In the genomic region with DNA sequence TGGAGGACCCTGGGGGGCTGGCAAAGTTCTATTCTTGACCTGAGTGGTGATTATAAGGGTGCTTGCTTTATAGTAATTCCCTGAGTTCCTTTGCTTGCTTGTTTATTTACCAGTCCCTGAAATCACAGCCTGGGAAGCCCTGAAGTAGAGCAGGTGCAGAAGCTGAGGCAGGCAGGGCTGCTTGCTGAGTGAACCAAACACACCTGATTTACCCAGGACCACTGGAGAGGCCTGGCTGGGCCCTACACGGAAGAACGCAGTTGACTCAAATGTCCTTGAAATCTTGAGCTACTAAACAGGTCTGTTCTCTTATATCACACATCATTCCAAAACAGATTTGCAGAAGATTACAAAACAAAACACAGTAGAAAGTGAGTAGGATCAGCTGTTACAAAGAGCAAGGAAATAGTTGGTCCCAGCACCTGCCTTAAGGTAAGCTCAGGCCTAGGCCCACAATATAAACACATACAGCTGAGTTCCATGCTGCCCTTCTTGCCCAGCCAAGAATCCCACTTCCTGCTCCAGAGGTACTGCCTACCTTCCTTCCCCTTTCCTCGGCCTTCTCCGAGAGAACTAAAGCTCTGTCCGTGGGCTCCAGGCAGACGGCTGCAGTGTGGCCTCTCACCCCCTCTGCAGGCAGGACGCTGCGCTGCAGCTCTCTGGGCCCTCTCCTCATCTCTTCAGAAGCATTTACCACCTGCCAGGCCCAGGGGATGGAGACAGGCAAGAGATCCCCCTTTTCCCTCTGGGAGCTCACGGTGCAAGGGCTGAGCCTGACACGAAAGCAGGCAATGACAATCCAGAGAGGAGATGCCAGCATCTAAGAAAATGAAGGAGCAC, we compare ENCODE assay signal across 8 cellular contexts. TPM values are rescaled to one million over a fixed set of nuclear protein-coding genes. Genes with fewer than 3 reads are reported as not detected.
A peak's percentile ranks its signal among the peaks of the same experiment; 100 is the strongest.
DNase-seq lines count a peak whose midpoint lies in the region; FAIRE-seq and TF ChIP-seq lines count a peak whose summit lies in the region.

No MANE protein-coding gene starts in this region.

- peaks cover 9% of the 10 kb centered on the region for H3K36me3 Mint-ChIP-seq in activated naive CD4-positive, alpha-beta T cell treated with anti-CD3 and anti-CD28 coated beads, Interleukin-2, amount 50 U/mL, for 24 hours

- H3K27ac Mint-ChIP-seq in activated naive CD4-positive, alpha-beta T cell treated with anti-CD3 and anti-CD28 coated beads, Interleukin-2, amount 50 U/mL, for 24 hours = peak overlapping the region; percentile 47

- no peak overlapping the region for H3K4me2 ChIP-seq in SK-N-SH

- H3K27ac ChIP-seq in SK-N-SH (ENCODE audit: low read depth in 2 of 2, low read length in 1 of 2) (no peak overlapping the region), uterus (peak overlapping the region; percentile 20 to 29)

- POLR2A ChIA-PET in SK-N-SH (lab: Yijun Ruan, JAX) = interaction anchor here (0.6 to 1.5 kb wide), 5 partner anchors 8 to 223 kb away, joined by 3 to 7 read pairs (median 3); partner anchors contain the start of gene TMEM9B

- H3K4me3 Mint-ChIP-seq in activated naive CD4-positive, alpha-beta T cell treated with anti-CD3 and anti-CD28 coated beads, Interleukin-2, amount 50 U/mL, for 24 hours = peak overlapping the region; percentile 64

- no peaks in the 10 kb centered on the region for H3K79me2 ChIP-seq in SK-N-SH (ENCODE audit: insufficient read depth)

- CTCF ChIA-PET in SK-N-SH (lab: Yijun Ruan, JAX) = interaction anchor here (0.6 to 6.3 kb wide), 66 partner anchors 9 to 1131 kb away, joined by 3 to 205 read pairs (median 5); partner anchors contain the start of genes AKIP1 and NRIP3

- H3K36me3 ChIP-seq in SK-N-SH (replicated peaks in 1 of 2; ENCODE audit: control insufficient read depth in 1 of 2, insufficient read depth in 2 of 2, low read length in 1 of 2) (peaks cover 41 to 42% of the 10 kb centered on the region in 2 experiments), uterus (no peaks in the 10 kb centered on the region)

- TF ChIP-seq POLR2A in H54 (IDR thresholded peaks at IDR 0.05; ENCODE audit: low read depth, low read length) (no peak), uterus (IDR thresholded peaks at IDR 0.05) (peak in 1 of 2 donors; percentile 12)

- peaks cover 31% of the 10 kb centered on the region for H4K20me1 ChIP-seq in SK-N-SH (ENCODE audit: insufficient read depth)

- intact Hi-C loops in head of caudate nucleus (cut with DNase I) = loop anchor here (10.0 kb wide), 2 partner anchors 123 to 223 kb away; partner anchors contain the start of gene AKIP1
- intact Hi-C loops in posterior vena cava (cut with DNase I) = loop anchor here (5.0 to 10.0 kb wide), 2 partner anchors 113 to 120 kb away; no protein-coding TSS in a partner anchor
- intact Hi-C loops in uterus (cut with DNase I; ENCODE audit: low total_unique reads) = loop anchor here (10.0 kb wide), 1 partner anchor 123 kb away; no protein-coding TSS in a partner anchor

- no peak for TF ChIP-seq EP300 in SK-N-SH (IDR thresholded peaks at IDR 0.05; ENCODE audit: borderline replicate concordance in 1 of 2, low read depth in 1 of 2, low read length in 1 of 2)

- peaks cover 0 to 24% of the 10 kb centered on the region in 2 experiments; a peak in 3 of 4 replicates for H3K4me1 ChIP-seq in SK-N-SH (ENCODE audit: control insufficient read depth in 1 of 2, insufficient read depth in 2 of 2, low read depth in 1 of 2, low read length in 1 of 2)
- H3K4me1 ChIP-seq in uterus = no peaks in the 10 kb centered on the region

- H3K9me3 ChIP-seq in SK-N-SH (no peaks in the 10 kb centered on the region), uterus (no peaks in the 10 kb centered on the region)

- DNase-seq in ELF-1 (ENCODE audit: low read depth, low spot score) (peak; percentile 93), H54 (ENCODE audit: insufficient read length, low spot score) (peak; percentile 62), NAMALWA (ENCODE audit: low spot score) (peak; percentile 74), SK-N-SH (peak; percentile 77), head of caudate nucleus (peak; percentile 62 to 90 (median 80)), posterior vena cava (ENCODE audit: low spot score) (peak; percentile 93), uterus (peak; percentile 67 to 78)

- no peaks in the 10 kb centered on the region for H3K9me2 ChIP-seq in SK-N-SH

- no peak overlapping the region for H3K9ac ChIP-seq in SK-N-SH

- no peak overlapping the region for H2AFZ ChIP-seq in SK-N-SH (ENCODE audit: low read depth)

- H3K4me3 ChIP-seq in SK-N-SH (ENCODE audit: low read depth in 2 of 2, low read length in 1 of 2) (no peak overlapping the region; a peak in 1 of 4 replicates), uterus (no peak overlapping the region)

- no peaks in the 10 kb centered on the region for H3K9me3 Mint-ChIP-seq in activated naive CD4-positive, alpha-beta T cell treated with anti-CD3 and anti-CD28 coated beads, Interleukin-2, amount 50 U/mL, for 24 hours

- no peaks in the 10 kb centered on the region for H3K27me3 Mint-ChIP-seq in activated naive CD4-positive, alpha-beta T cell treated with anti-CD3 and anti-CD28 coated beads, Interleukin-2, amount 50 U/mL, for 24 hours

- TF ChIP-seq CTCF in SK-N-SH (IDR thresholded peaks at IDR 0.05) = peak; percentile 90
- TF ChIP-seq CTCF in uterus (IDR thresholded peaks at IDR 0.05) = peak; percentile 88 to 95 (median 92)

- 47% methylated on average over 5 of the region's 10 CpGs for WGBS in SK-N-SH (ENCODE audit: low lambda C conversion rate)

- H3K4me1 Mint-ChIP-seq in activated naive CD4-positive, alpha-beta T cell treated with anti-CD3 and anti-CD28 coated beads, Interleukin-2, amount 50 U/mL, for 24 hours = peaks cover 29% of the 10 kb centered on the region

- no peak for FAIRE-seq in H54 (lab: Jason Lieb, UNC)

- H3K27me3 ChIP-seq in SK-N-SH (ENCODE audit: insufficient read depth) = no peaks in the 10 kb centered on the region
- H3K27me3 ChIP-seq in uterus = no peaks in the 10 kb centered on the region

- TF ChIP-seq RAD21 in SK-N-SH (IDR thresholded peaks at IDR 0.05; ENCODE audit: low read length) = peak; percentile 92

- H3F3A ChIP-seq in SK-N-SH (replicated peaks; ENCODE audit: insufficient read depth) = peaks cover 33% of the 10 kb centered on the region

TF ChIP-seq in SK-N-SH, 30 proteins besides CTCF, POLR2A, EP300 and RAD21:
- TF ChIP-seq SMC3 (IDR thresholded peaks at IDR 0.05; ENCODE audit: low read depth, low read length) (peak; percentile 84), NRF1 (IDR thresholded peaks at IDR 0.05; ENCODE audit: low read depth, low read length) (0 out of 2 replicates have a peak, but pooled peaks have one; percentile 3), CHD2 (IDR thresholded peaks at IDR 0.05; ENCODE audit: low read length, partially characterized antibody) (no peak)

RNA-seq across cellular contexts. Expression of gene SCUBE2, which starts 46.1 kb away (rescaled TPM):
- polyA plus RNA-seq in SK-N-SH (2012; rRNA removed) = 0.70 and 0.76 TPM in 2 replicates
- polyA plus RNA-seq in SK-N-SH (2012; cell fraction: cytosol; rRNA removed) = 0.79 and 0.88 TPM in 2 replicates
- 1.2 and 1.4 TPM in 2 replicates for polyA plus RNA-seq in SK-N-SH (2012; cell fraction: nucleus; rRNA removed)
- total RNA-seq in posterior vena cava = 1 to 10 TPM; 2.5 to 7.4 TPM
- total RNA-seq in uterus = 10 to 100 TPM in 1 of 4 donors, 1 to 10 TPM in 2, under 1 TPM in 1; 0.88 to 66.8 (median 5.9) TPM

Comparison
In these comparisons a context has a peak if more than half of its experiments do, and no peak if none do; other contexts are left out.
1. H3K27ac ChIP-seq: peak in uterus (2 of 2); none in SK-N-SH (0 of 2).
2. Peak in every context shown above with its lines, with median percentiles within 50 percentile points of each other: DNase-seq.